In genomic region chr11:3824714-3825472, GRCh38 we compare ENCODE assay signal across 8 cellular contexts. TPM values are rescaled to one million over a fixed set of nuclear protein-coding genes. Genes with fewer than 3 reads are reported as not detected.
DNase-seq lines count a peak whose midpoint lies in the region; ATAC-seq and TF ChIP-seq lines count a peak whose summit lies in the region.

No MANE protein-coding gene starts in this region.

- TF ChIP-seq POLR2A in breast epithelium (IDR thresholded peaks at IDR 0.05): no peak

- 77 to 82% (median 79%) methylated on average over 18 of the region's 18 CpGs for WGBS in psoas muscle, 3 donors

- H4K20me1 ChIP-seq in OCI-LY7 (ENCODE audit: insufficient read depth, low read length): no peaks in the 10 kb centered on the region

- H3K27ac ChIP-seq in breast epithelium: no peak overlapping the region
- H3K27ac ChIP-seq in OCI-LY7 (ENCODE audit: low read depth, low read length, poor library complexity, severe bottlenecking): no peak overlapping the region
- no peak overlapping the region for H3K27ac ChIP-seq in psoas muscle

- peaks cover 29% of the 10 kb centered on the region for H3K36me3 Mint-ChIP-seq in MCF 10A (ENCODE audit: insufficient read depth, unreplicated experiment)

- intact Hi-C loops in MCF 10A (cut with micrococcal nuclease) (no loop called here), breast epithelium (cut with DNase I; ENCODE audit: low total_unique reads) (no loop called here), OCI-LY7 (cut with micrococcal nuclease; ENCODE audit: unreplicated experiment) (loop anchor here (1.0 kb wide), 1 partner anchor 16 kb away; no protein-coding TSS in a partner anchor), psoas muscle (cut with DNase I) (no loop called here)

- no peaks in the 10 kb centered on the region for H3K9me2 ChIP-seq in OCI-LY7 (ENCODE audit: insufficient read depth, low read length)

- H3K4me1 ChIP-seq in breast epithelium (no peaks in the 10 kb centered on the region), OCI-LY7 (ENCODE audit: insufficient read depth, low read length, poor library complexity, severe bottlenecking) (no peaks in the 10 kb centered on the region), psoas muscle (no peaks in the 10 kb centered on the region)

- H3K4me3 Mint-ChIP-seq in MCF 10A (ENCODE audit: unreplicated experiment): no peak overlapping the region

- BruUV-seq in MCF 10A (replicated peaks; lab: Mats Ljungman, UMichigan): no TSS peak
- BruUV-seq in OCI-LY7 (replicated peaks; lab: Mats Ljungman, UMichigan): no TSS peak

- H3K79me2 ChIP-seq in OCI-LY7 (ENCODE audit: insufficient read depth, low read depth, low read length): no peaks in the 10 kb centered on the region

- H3K4me1 Mint-ChIP-seq in MCF 10A (ENCODE audit: insufficient read depth, unreplicated experiment): peaks cover 15% of the 10 kb centered on the region

- TF ChIP-seq CTCF in MCF 10A (IDR thresholded peaks at IDR 0.05; ENCODE audit: unreplicated experiment): peak; percentile 21
- peak in 1 of 3 donors; percentile 10 for TF ChIP-seq CTCF in breast epithelium (IDR thresholded peaks at IDR 0.05)
- TF ChIP-seq CTCF in OCI-LY7 (conservative IDR thresholded peaks at IDR 0.05; ENCODE audit: low read length): peak; percentile 86
- TF ChIP-seq CTCF in psoas muscle (IDR thresholded peaks at IDR 0.05): peak; percentile 46

- CTCF ChIA-PET in MCF 10A (lab: Yijun Ruan, JAX): interaction anchor here (0.7 to 2.0 kb wide), 2 partner anchors 17 to 155 kb away, joined by 3 to 4 read pairs; no protein-coding TSS in a partner anchor
- CTCF ChIA-PET in OCI-LY7 (lab: Charles Lee; ENCODE audit: unreplicated experiment): interaction anchor here (0.9 to 1.1 kb wide), 2 partner anchors 16 to 236 kb away, joined by 4 read pairs; no protein-coding TSS in a partner anchor

- H3K9me3 ChIP-seq in breast epithelium (no peaks in the 10 kb centered on the region), OCI-LY7 (ENCODE audit: low read length) (no peaks in the 10 kb centered on the region), psoas muscle (no peaks in the 10 kb centered on the region)

- POLR2A ChIA-PET in MCF 10A (lab: Yijun Ruan, JAX) (interaction anchor here (1.2 kb wide), 1 partner anchor 16 kb away, joined by 3 read pairs; the partner anchor contains the start of gene RHOG), OCI-LY7 (lab: Charles Lee) (interaction anchor here (1.0 to 1.4 kb wide), 2 partner anchors 11 to 30 kb away, joined by 3 to 6 read pairs; no protein-coding TSS in a partner anchor)

- no peak overlapping the region for H2AFZ ChIP-seq in OCI-LY7 (ENCODE audit: low read length)

- no peaks in the 10 kb centered on the region for H3K27me3 Mint-ChIP-seq in MCF 10A (ENCODE audit: insufficient read depth, unreplicated experiment)

- no peak overlapping the region for H3K27ac Mint-ChIP-seq in MCF 10A (ENCODE audit: low read depth, unreplicated experiment)

- H3K36me3 ChIP-seq in breast epithelium (no peaks in the 10 kb centered on the region), OCI-LY7 (ENCODE audit: insufficient read depth, low read length) (peaks cover 45% of the 10 kb centered on the region), psoas muscle (ENCODE audit: insufficient read depth in 1 of 2, low read depth in 1 of 2) (peaks cover under 1 to 28% of the 10 kb centered on the region in 2 donors)

- H3K4me2 ChIP-seq in OCI-LY7 (ENCODE audit: low read length): no peak overlapping the region

- no peaks in the 10 kb centered on the region for H3K9me3 Mint-ChIP-seq in MCF 10A (ENCODE audit: unreplicated experiment)

- H3K4me3 ChIP-seq in breast epithelium: no peak overlapping the region
- H3K4me3 ChIP-seq in OCI-LY7 (ENCODE audit: low read depth, low read length, poor library complexity, severe bottlenecking): no peak overlapping the region
- no peak overlapping the region for H3K4me3 ChIP-seq in psoas muscle

- ATAC-seq in HG02885 (IDR thresholded peaks at IDR 0.05; ENCODE audit: poor library complexity, unreplicated experiment) (peak; percentile 88), psoas muscle (peak; percentile 53 to 77 (median 65))

- H3K27me3 ChIP-seq in breast epithelium (no peaks in the 10 kb centered on the region), psoas muscle (ENCODE audit: insufficient read depth in 3 of 3, low read length in 2 of 3) (no peaks in the 10 kb centered on the region)

- DNase-seq in MCF 10A (ENCODE audit: unreplicated experiment) (peak; percentile 43), breast epithelium (ENCODE audit: low spot score in 2 of 2) (no peak), OCI-LY7 (ENCODE audit: low spot score) (peak; percentile 74), foreskin melanocyte (peak; percentile 39), psoas muscle (peak; percentile 62 to 78), glomerular visceral epithelial cell (ENCODE audit: extremely low spot score) (no peak)
- DNase-seq in activated T-cell treated with anti-CD3 and anti-CD28 coated beads, Interleukin-2, amount 50 U/mL, for 1 hour: peak; percentile 86

RNA-seq across cellular contexts. Expression of gene RHOG, which starts 15.9 kb away (rescaled TPM):
- 32.6 and 35.7 TPM in 2 replicates for total RNA-seq in MCF 10A (2022)
- total RNA-seq in breast epithelium: 10 to 100 TPM; 37.0 to 68.2 (median 37.0) TPM
- total RNA-seq in OCI-LY7 (2014; rRNA removed; shearing (Covaris generic)): 20.9 and 26.2 TPM in 2 replicates
- total RNA-seq in OCI-LY7 (2022): 54.8 and 57.8 TPM in 2 replicates
- total RNA-seq in psoas muscle: 10 to 100 TPM; 22.4 to 40.9 (median 37.6) TPM
- polyA plus RNA-seq in psoas muscle: 10 to 100 TPM; 44.5 to 80.1 (median 51.3) TPM

RNA-seq across cellular contexts. Expression of gene PGAP2, which starts 16.5 kb away (rescaled TPM):
- total RNA-seq in MCF 10A (2022) (27.2 and 28.2 TPM in 2 replicates), breast epithelium (10 to 100 TPM; 12.3 to 24.3 (median 20.6) TPM), OCI-LY7 (2022) (44.0 and 47.9 TPM in 2 replicates), psoas muscle (10 to 100 TPM in 1 of 4 donors, 1 to 10 TPM in 3; 4.5 to 14.5 (median 7.7) TPM)
- 15.1 and 23.9 TPM in 2 replicates for total RNA-seq in OCI-LY7 (2014; rRNA removed; shearing (Covaris generic))
- polyA plus RNA-seq in psoas muscle: 10 to 100 TPM in 1 of 3 donors, 1 to 10 TPM in 2; 6.0 to 12.5 (median 6.0) TPM

RNA-seq across cellular contexts. Expression of gene NUP98, which starts 27.5 kb away (rescaled TPM):
- total RNA-seq in MCF 10A (2022): 79.4 and 83.7 TPM in 2 replicates
- total RNA-seq in breast epithelium: 100 to 1,000 TPM in 2 of 3 donors, 10 to 100 TPM in 1; 98.1 to 178 (median 142) TPM
- 83.9 and 102 TPM in 2 replicates for total RNA-seq in OCI-LY7 (2014; rRNA removed; shearing (Covaris generic))
- 112 and 115 TPM in 2 replicates for total RNA-seq in OCI-LY7 (2022)
- 10 to 100 TPM; 45.3 to 85.1 (median 72.3) TPM for total RNA-seq in psoas muscle
- 10 to 100 TPM; 25.9 to 59.3 (median 37.0) TPM for polyA plus RNA-seq in psoas muscle

RNA-seq across cellular contexts. Expression of gene STIM1, which starts 30.6 kb away (rescaled TPM):
- total RNA-seq in MCF 10A (2022): 41.2 and 56.2 TPM in 2 replicates
- 10 to 100 TPM; 44.2 to 68.2 (median 47.9) TPM for total RNA-seq in breast epithelium
- total RNA-seq in OCI-LY7 (2014; rRNA removed; shearing (Covaris generic)): 20.9 and 21.0 TPM in 2 replicates
- 49.1 and 55.4 TPM in 2 replicates for total RNA-seq in OCI-LY7 (2022)
- 100 to 1,000 TPM in 3 of 4 donors, 10 to 100 TPM in 1; 97.5 to 147 (median 112) TPM for total RNA-seq in psoas muscle
- polyA plus RNA-seq in psoas muscle: 100 to 1,000 TPM in 1 of 3 donors, 10 to 100 TPM in 2; 52.1 to 133 (median 66.4) TPM

Comparison
In these comparisons a context has a peak if more than half of its experiments do, and no peak if none do; other contexts are left out.
1. DNase-seq: peak in MCF 10A (single experiment), OCI-LY7 (single experiment), activated T-cell treated with anti-CD3 and anti-CD28 coated beads, Interleukin-2, amount 50 U/mL, for 1 hour (single experiment), foreskin melanocyte (single experiment) and psoas muscle (2 of 2); none in breast epithelium (0 of 2) and glomerular visceral epithelial cell (single experiment).